8 cellular contexts compared by ENCODE assay signal in the genomic region with DNA sequence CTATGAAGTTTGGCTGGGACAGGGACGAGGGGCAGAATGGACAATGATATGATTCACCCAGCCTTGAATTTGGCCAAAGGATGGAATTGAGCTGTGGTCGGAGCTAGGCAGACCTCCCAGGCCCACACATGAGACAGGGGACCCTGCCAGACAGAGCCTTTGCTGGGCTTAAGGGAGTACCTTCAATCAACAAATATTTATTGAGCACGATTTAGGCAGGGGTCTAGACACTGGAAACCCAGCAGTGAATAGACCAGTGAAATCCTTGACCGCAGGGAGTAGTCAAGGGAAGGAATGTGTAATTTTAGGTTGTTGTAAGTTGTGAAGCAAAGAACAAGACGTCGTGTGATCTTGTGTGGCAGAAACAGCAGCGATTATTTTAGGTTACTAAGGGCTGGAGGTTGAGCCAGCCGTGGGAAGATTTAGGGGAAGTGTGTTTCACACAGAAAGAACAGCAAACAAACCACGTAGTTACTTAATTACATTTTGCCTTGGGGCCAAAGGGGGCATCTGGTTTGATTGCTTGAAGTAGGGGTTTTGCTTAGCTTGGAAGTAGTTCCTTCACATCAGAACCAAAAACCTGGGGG. TPM values are rescaled to one million over a fixed set of nuclear protein-coding genes. Genes with fewer than 3 reads are reported as not detected.
DNase-seq lines count a peak whose midpoint lies in the region; ATAC-seq, FAIRE-seq and TF ChIP-seq lines count a peak whose summit lies in the region.

No MANE protein-coding gene starts in this region.

- H3K36me3 ChIP-seq in heart left ventricle, result no peaks in the 10 kb centered on the region
- no peaks in the 10 kb centered on the region for H3K36me3 ChIP-seq in Panc1 (ENCODE audit: control insufficient read depth, insufficient read depth, low read length)
- peaks cover 0 to 5% (median 0%) of the 10 kb centered on the region in 3 donors for H3K36me3 ChIP-seq in tibial nerve

- TF ChIP-seq CTCF in heart left ventricle (IDR thresholded peaks at IDR 0.05) (no peak), Panc1 (IDR thresholded peaks at IDR 0.05) (no peak), astrocyte of the spinal cord (IDR thresholded peaks at IDR 0.05; ENCODE audit: low read depth, low read length) (no peak), tibial nerve (IDR thresholded peaks at IDR 0.05) (no peak)

- DNase-seq in heart left ventricle (no peak), left ventricle myocardium superior (no peak), Panc1 (ENCODE audit: low read depth, low spot score) (no peak), astrocyte of the spinal cord (ENCODE audit: low read depth, low spot score) (peak; percentile 20), memory B cell (ENCODE audit: low spot score in 2 of 2) (peak; percentile 62 to 66), tibial nerve (ENCODE audit: low spot score in 2 of 2) (peak in 1 of 2 donors; percentile 33), urothelium cell line (ENCODE audit: low spot score) (no peak)

- H3K27me3 ChIP-seq in heart left ventricle, result no peaks in the 10 kb centered on the region
- no peaks in the 10 kb centered on the region for H3K27me3 ChIP-seq in Panc1 (ENCODE audit: control insufficient read depth, insufficient read depth, low read length)
- H3K27me3 ChIP-seq in tibial nerve, result no peaks in the 10 kb centered on the region

- ATAC-seq in heart left ventricle, result peak in 2 of 4 donors; percentile 19 to 22
- ATAC-seq in left ventricle myocardium superior, result no peak
- ATAC-seq in Panc1, result no peak
- ATAC-seq in memory B cell (ENCODE audit: low read depth), result peak; percentile 54
- ATAC-seq in GM21576 (IDR thresholded peaks at IDR 0.05; ENCODE audit: unreplicated experiment), result no peak

- in situ Hi-C loops in Panc1 (cut with HindIII; ENCODE audit: low pct_unique_long_range_greater_than_20kb, low sequenced_read_pairs) (no loop called here), astrocyte of the spinal cord (cut with HindIII; ENCODE audit: low sequenced_read_pairs) (no loop called here)

- TSS peak; percentile 73 for BruUV-seq in Panc1 (replicated peaks; lab: Mats Ljungman, UMichigan)

- FAIRE-seq in urothelium cell line (lab: Jason Lieb, UNC), result no peak

- peaks cover 17% of the 10 kb centered on the region for H3K4me1 Mint-ChIP-seq in memory B cell

- CTCF ChIA-PET in Panc1 (lab: Charles Lee), result interaction anchor here (0.5 to 0.7 kb wide), 2 partner anchors 40 to 55 kb away, joined by 3 read pairs; no protein-coding TSS in a partner anchor

- no peak for TF ChIP-seq POLR2A in heart left ventricle (IDR thresholded peaks at IDR 0.05)
- no peak for TF ChIP-seq POLR2A in tibial nerve (IDR thresholded peaks at IDR 0.05)

- H3K4me3 Mint-ChIP-seq in memory B cell, result peak overlapping the region; percentile 99

- H3K9me3 ChIP-seq in heart left ventricle (peaks cover 0 to 4% (median 0%) of the 10 kb centered on the region in 12 donors), Panc1 (ENCODE audit: control insufficient read depth, insufficient read depth, low read depth, low read length) (no peaks in the 10 kb centered on the region), tibial nerve (no peaks in the 10 kb centered on the region)

- POLR2A ChIA-PET in Panc1 (lab: Charles Lee), result interaction anchor here (0.6 kb wide), 1 partner anchor 17 kb away, joined by 13 read pairs; no protein-coding TSS in a partner anchor

- 33 to 35% (median 33%) methylated on average over 8 to 9 of the region's 9 CpGs for WGBS in heart left ventricle, 4 donors
- WGBS in tibial nerve, 2 donors, result 9 to 11% methylated on average over 8 to 9 of the region's 9 CpGs

- TF ChIP-seq EP300 in tibial nerve (IDR thresholded peaks at IDR 0.05), result peak in 1 of 2 donors; percentile 54

- H3K27ac Mint-ChIP-seq in memory B cell, result peak overlapping the region; percentile 96

- no peaks in the 10 kb centered on the region for H3K9me3 Mint-ChIP-seq in memory B cell

- intact Hi-C loops in heart left ventricle (cut with DNase I), result loop anchor here in 1 of 10 donors (5.0 kb wide), 1 partner anchor 38 kb away; no protein-coding TSS in a partner anchor
- intact Hi-C loops in left ventricle myocardium superior (cut with micrococcal nuclease), result no loop called here
- intact Hi-C loops in Panc1 (cut with micrococcal nuclease; ENCODE audit: unreplicated experiment), result no loop called here

- peak overlapping the region in 11 of 12 donors; percentile 88 to 100 (median 100) for H3K4me3 ChIP-seq in heart left ventricle
- H3K4me3 ChIP-seq in Panc1 (ENCODE audit: low read depth in 2 of 2, low read length in 2 of 2), result no peak overlapping the region
- peak overlapping the region; percentile 94 for H3K4me3 ChIP-seq in astrocyte of the spinal cord (ENCODE audit: low read depth, low read length)
- peak overlapping the region; percentile 96 to 100 (median 98) for H3K4me3 ChIP-seq in tibial nerve

- H3K36me3 Mint-ChIP-seq in memory B cell, result peaks cover 4% of the 10 kb centered on the region

- no peaks in the 10 kb centered on the region for H3K27me3 Mint-ChIP-seq in memory B cell

- H3K4me1 ChIP-seq in heart left ventricle (peaks cover 0 to 36% (median 22%) of the 10 kb centered on the region in 12 donors), Panc1 (ENCODE audit: control insufficient read depth, insufficient read depth, low read length) (peaks cover 16% of the 10 kb centered on the region), tibial nerve (peaks cover 0 to 31% (median 12%) of the 10 kb centered on the region in 4 donors)

- H3K27ac ChIP-seq in heart left ventricle, result peak overlapping the region; percentile 91 to 99 (median 97)
- H3K27ac ChIP-seq in Panc1 (ENCODE audit: low read length), result no peak overlapping the region
- H3K27ac ChIP-seq in tibial nerve, result peak overlapping the region; percentile 99 to 100 (median 99)

RNA-seq across cellular contexts. Expression of gene AP1M2, which starts 16.9 kb away (rescaled TPM):
- 1 to 10 TPM in 1 of 9 donors, not detected in 8; 3.6 TPM for total RNA-seq in heart left ventricle
- polyA plus RNA-seq in heart left ventricle, result not detected
- total RNA-seq in left ventricle myocardium superior, result not detected
- 10.1 TPM for total RNA-seq in Panc1 (2021; ENCODE audit: unreplicated experiment)
- 7.0 TPM for polyA plus RNA-seq in Panc1 (2012; ENCODE audit: insufficient read length)
- total RNA-seq in tibial nerve, result not detected

RNA-seq across cellular contexts. Expression of gene SLC44A2, which starts 21.4 kb away (rescaled TPM):
- total RNA-seq in heart left ventricle (100 to 1,000 TPM in 2 of 9 donors, 10 to 100 TPM in 7; 63.8 to 130 (median 91.9) TPM), left ventricle myocardium superior (71.8 TPM), Panc1 (2021; ENCODE audit: unreplicated experiment) (31.5 TPM), tibial nerve (100 to 1,000 TPM; 104 to 193 (median 132) TPM)
- 10 to 100 TPM; 43.1 to 66.3 TPM for polyA plus RNA-seq in heart left ventricle
- polyA plus RNA-seq in Panc1 (2012; ENCODE audit: insufficient read length), result 36.8 TPM

RNA-seq across cellular contexts. Expression of gene CDKN2D, which starts 35.2 kb away (rescaled TPM):
- total RNA-seq in heart left ventricle, result 10 to 100 TPM in 6 of 9 donors, 1 to 10 TPM in 3; 6.8 to 19.9 (median 11.8) TPM
- 10 to 100 TPM; 11.1 to 28.0 TPM for polyA plus RNA-seq in heart left ventricle
- total RNA-seq in left ventricle myocardium superior, result 8.3 TPM
- total RNA-seq in Panc1 (2021; ENCODE audit: unreplicated experiment), result 7.3 TPM
- 7.3 TPM for polyA plus RNA-seq in Panc1 (2012; ENCODE audit: insufficient read length)
- 10 to 100 TPM; 14.4 to 20.2 (median 15.9) TPM for total RNA-seq in tibial nerve

RNA-seq across cellular contexts. Expression of gene KRI1, which starts 38.2 kb away (rescaled TPM):
- 10 to 100 TPM in 6 of 9 donors, 1 to 10 TPM in 3; 6.7 to 13.0 (median 10.4) TPM for total RNA-seq in heart left ventricle
- polyA plus RNA-seq in heart left ventricle, result 10 to 100 TPM in 1 of 2 donors, 1 to 10 TPM in 1; 9.8 to 15.0 TPM
- total RNA-seq in left ventricle myocardium superior, result 9.3 TPM
- total RNA-seq in Panc1 (2021; ENCODE audit: unreplicated experiment), result 34.5 TPM
- 48.0 TPM for polyA plus RNA-seq in Panc1 (2012; ENCODE audit: insufficient read length)
- total RNA-seq in tibial nerve, result 10 to 100 TPM; 22.9 to 27.9 (median 23.3) TPM

RNA-seq across cellular contexts. Expression of gene ILF3, which starts 50.2 kb away (rescaled TPM):
- total RNA-seq in heart left ventricle (100 to 1,000 TPM in 7 of 9 donors, 10 to 100 TPM in 2; 45.7 to 140 (median 118) TPM), left ventricle myocardium superior (118 TPM), Panc1 (2021; ENCODE audit: unreplicated experiment) (365 TPM), tibial nerve (100 to 1,000 TPM; 109 to 166 (median 127) TPM)
- polyA plus RNA-seq in heart left ventricle, result 10 to 100 TPM; 62.1 to 94.4 TPM
- 225 TPM for polyA plus RNA-seq in Panc1 (2012; ENCODE audit: insufficient read length)

Comparison
In these comparisons a context has a peak if more than half of its experiments do, and no peak if none do; other contexts are left out.
1. DNase-seq: peak in astrocyte of the spinal cord (single experiment) and memory B cell (2 of 2); none in heart left ventricle (0 of 5), left ventricle myocardium superior (single experiment), Panc1 (single experiment) and urothelium cell line (single experiment).
2. H3K4me3 ChIP-seq: peak in heart left ventricle (11 of 12), astrocyte of the spinal cord (single experiment) and tibial nerve (4 of 4); none in Panc1 (0 of 2).